ENCODE assay signal across 7 cellular contexts in genomic region chr4:10093801-10094552, GRCh38. TPM values are rescaled to one million over a fixed set of nuclear protein-coding genes. Genes with fewer than 3 reads are reported as not detected.
DNase-seq lines count a peak whose midpoint lies in the region; ATAC-seq, FAIRE-seq and TF ChIP-seq lines count a peak whose summit lies in the region.

No MANE protein-coding gene starts in this region.

- intact Hi-C loops in kidney (cut with DNase I): no loop called here

- H3K4me3 ChIP-seq in KMS-11 (IDR thresholded peaks at IDR 0.05; ENCODE audit: insufficient read depth, low read depth, low read length) (no peak overlapping the region), astrocyte (ENCODE audit: insufficient read depth, low read depth, low read length) (no peak overlapping the region), kidney (ENCODE audit: low read length in 2 of 2) (no peak overlapping the region), thoracic aorta (peak overlapping the region; percentile 26)

- H3K27ac Mint-ChIP-seq in astrocyte (ENCODE audit: unreplicated experiment): peak overlapping the region; percentile 94

- no peaks in the 10 kb centered on the region for H3K27me3 ChIP-seq in KMS-11 (ENCODE audit: insufficient read depth, low read depth)
- H3K27me3 ChIP-seq in astrocyte (ENCODE audit: insufficient read depth, low read length): no peaks in the 10 kb centered on the region
- no peaks in the 10 kb centered on the region for H3K27me3 ChIP-seq in thoracic aorta (replicated peaks; ENCODE audit: insufficient read depth)

- H2AFZ ChIP-seq in KMS-11 (ENCODE audit: low read depth) (no peak overlapping the region), astrocyte (ENCODE audit: low read depth, low read length) (no peak overlapping the region)

- no peaks in the 10 kb centered on the region for H3K9me3 Mint-ChIP-seq in astrocyte (ENCODE audit: unreplicated experiment)

- H3K9ac ChIP-seq in KMS-11 (no peak overlapping the region), astrocyte (ENCODE audit: low read length) (peak overlapping the region; percentile 57), kidney (ENCODE audit: low read length in 2 of 2) (peak overlapping the region; percentile 14 to 53)

- H3K36me3 ChIP-seq in KMS-11 (ENCODE audit: insufficient read depth) (no peaks in the 10 kb centered on the region), astrocyte (ENCODE audit: insufficient read depth, low read length) (peaks cover 55% of the 10 kb centered on the region), kidney (ENCODE audit: control insufficient read depth in 1 of 2, insufficient read depth in 2 of 2, low read length in 2 of 2) (peaks cover 47 to 64% of the 10 kb centered on the region in 2 donors), thoracic aorta (peaks cover 84% of the 10 kb centered on the region)

- H3K27ac ChIP-seq in KMS-11 (peak overlapping the region; percentile 100), astrocyte (ENCODE audit: low read depth, low read length) (peak overlapping the region; percentile 97), kidney (ENCODE audit: low read depth in 2 of 2, low read length in 2 of 2) (peak overlapping the region; percentile 66 to 81), thoracic aorta (peak overlapping the region; percentile 81 to 85)

- H3K79me2 ChIP-seq in KMS-11 (ENCODE audit: insufficient read depth, low read depth): peaks cover 37% of the 10 kb centered on the region
- peaks cover 92% of the 10 kb centered on the region for H3K79me2 ChIP-seq in astrocyte (ENCODE audit: insufficient read depth, low read length)

- H3K4me1 ChIP-seq in KMS-11 (ENCODE audit: low read depth, poor library complexity, severe bottlenecking) (peaks cover 56% of the 10 kb centered on the region), astrocyte (ENCODE audit: insufficient read depth, low read length) (peaks cover 71% of the 10 kb centered on the region), kidney (ENCODE audit: control insufficient read depth in 1 of 2, insufficient read depth in 1 of 2, low read depth in 1 of 2, low read length in 2 of 2) (peaks cover 55 to 64% of the 10 kb centered on the region in 2 donors), thoracic aorta (ENCODE audit: control insufficient read depth in 1 of 2, low read depth in 2 of 2) (peaks cover 67 to 99% of the 10 kb centered on the region in 2 donors)

- peak overlapping the region; percentile 57 for H3K4me3 Mint-ChIP-seq in astrocyte (ENCODE audit: unreplicated experiment)

- H3K9me3 ChIP-seq in astrocyte (ENCODE audit: insufficient read depth, low read depth, low read length): no peaks in the 10 kb centered on the region
- no peaks in the 10 kb centered on the region for H3K9me3 ChIP-seq in kidney (ENCODE audit: control insufficient read depth in 1 of 2, low read length in 2 of 2)
- H3K9me3 ChIP-seq in thoracic aorta: no peaks in the 10 kb centered on the region

- peaks cover 84% of the 10 kb centered on the region for H3K4me1 Mint-ChIP-seq in astrocyte (ENCODE audit: low read depth, unreplicated experiment)

- FAIRE-seq in astrocyte (lab: Jason Lieb, UNC) (peak; percentile 96), kidney (lab: Jason Lieb, UNC) (no peak)

- peaks cover 40% of the 10 kb centered on the region for H3K36me3 Mint-ChIP-seq in astrocyte (ENCODE audit: low read depth, unreplicated experiment)

- H4K20me1 ChIP-seq in KMS-11 (ENCODE audit: insufficient read depth) (no peaks in the 10 kb centered on the region), astrocyte (ENCODE audit: insufficient read depth, low read length) (peaks cover 99% of the 10 kb centered on the region)

- H3K4me2 ChIP-seq in KMS-11 (peak overlapping the region; percentile 78; the same call in 1 of the 2 replicates), astrocyte (ENCODE audit: low read length) (peak overlapping the region; percentile 72)

- ATAC-seq in thoracic aorta (ENCODE audit: insufficient number of reproducible peaks, low FRiP score, low read depth) (peak; percentile 45), HG03108 (IDR thresholded peaks at IDR 0.05; ENCODE audit: unreplicated experiment) (no peak), HG02981 (IDR thresholded peaks at IDR 0.05; ENCODE audit: unreplicated experiment) (no peak)

- H3K27me3 Mint-ChIP-seq in astrocyte (ENCODE audit: low read depth, unreplicated experiment): no peaks in the 10 kb centered on the region

- DNase-seq in astrocyte (ENCODE audit: low read depth) (peak; percentile 97), kidney (peak; percentile 82), thoracic aorta (ENCODE audit: low spot score) (no peak), NCI-H446 treated with DMSO at 0.1 percent for 48 hours (lab: John Stamatoyannopoulos, UW) (no peak)

- TF ChIP-seq CTCF in KMS-11 (conservative IDR thresholded peaks at IDR 0.05; ENCODE audit: low read depth, low read length) (no peak), astrocyte (IDR thresholded peaks at IDR 0.05; ENCODE audit: insufficient read depth, low read depth, low read length) (no peak), kidney (IDR thresholded peaks at IDR 0.05; ENCODE audit: borderline replicate concordance, extremely low read depth, insufficient read depth) (no peak), thoracic aorta (IDR thresholded peaks at IDR 0.05) (no peak)

RNA-seq across cellular contexts. Expression of gene WDR1, which starts 22.6 kb away (rescaled TPM):
- total RNA-seq in astrocyte: 558 and 620 TPM in 2 replicates
- total RNA-seq in kidney: 313 TPM
- 176 TPM for polyA plus RNA-seq in kidney (ENCODE audit: insufficient read depth, low read depth, low replicate concordance)
- 100 to 1,000 TPM; 263 to 408 TPM for total RNA-seq in thoracic aorta

Comparison
In these comparisons a context has a peak if more than half of its experiments do, and no peak if none do; other contexts are left out.
1. DNase-seq: peak in astrocyte (single experiment) and kidney (single experiment); none in thoracic aorta (single experiment) and NCI-H446 treated with DMSO at 0.1 percent for 48 hours (single experiment).
2. Peak in every context shown above with its lines, with median percentiles within 50 percentile points of each other: H3K27ac ChIP-seq.